18 cellular contexts compared by ENCODE assay signal in genomic region chr13:108963276-108963810, GRCh38.
"Had no signal": no experiment of that assay in that cellular context is flagged by ENCODE, and none has a peak within 500 bp of the region (broad histone marks: within the 10 kb centered on the region; RNA-seq: fewer than 3 reads in every experiment).

No MANE protein-coding gene starts in this region.

- DNase-seq: activated CD4-positive, alpha-beta memory T cell treated with anti-CD3 and anti-CD28 coated beads, Interleukin-2, amount 10 ng/mL, durations not matched to agents 7 days and 5 days; activated CD4-positive, alpha-beta T cell treated with anti-CD3 and anti-CD28 coated beads, Interleukin-2, amount 10 ng/mL, durations not matched to agents 24 days and 14 days; activated CD8-positive, alpha-beta memory T cell treated with anti-CD3 and anti-CD28 coated beads, Interleukin-2, amount 10 ng/mL, durations not matched to agents 7 days and 5 days; activated gamma-delta T cell treated with Interleukin-2 at 50 U/mL for 16 hours; activated T-cell treated with anti-CD3 and anti-CD28 coated beads for 4 hours; aorta; central memory CD4-positive, alpha-beta T cell; effector memory CD8-positive, alpha-beta T cell; gastrocnemius medialis; hypothalamus; pancreas; psoas muscle; stimulated activated CD4-positive, alpha-beta T cell treated with anti-CD3 and anti-CD28 coated beads, Interleukin-4, amount 100 ng/mL, for 24 hours; stimulated activated naive CD8-positive, alpha-beta T cell treated with anti-CD3 and anti-CD28 coated beads, Interleukin-15, Interleukin-2, amounts not matched to agents 100 U/mL and 50 U/mL, for 24 hours; substantia nigra; T1000; thyroid gland had no signal

- ATAC-seq: activated CD4-positive, CD25-positive, alpha-beta regulatory T cell treated with anti-CD3 and anti-CD28 coated beads, Interleukin-2, amount 50 U/mL, for 24 hours; activated CD8-positive, alpha-beta memory T cell treated with anti-CD3 and anti-CD28 coated beads, Interleukin-2, amount 10 ng/mL, durations not matched to agents 7 days and 5 days; effector memory CD8-positive, alpha-beta T cell; gastrocnemius medialis; pancreas; psoas muscle; stimulated activated naive CD8-positive, alpha-beta T cell treated with anti-CD3 and anti-CD28 coated beads, Interleukin-15, Interleukin-2, amounts not matched to agents 100 U/mL and 50 U/mL, for 24 hours had no signal
